Comparison of ENCODE assay signal across 1 cellular context in the genomic region with DNA sequence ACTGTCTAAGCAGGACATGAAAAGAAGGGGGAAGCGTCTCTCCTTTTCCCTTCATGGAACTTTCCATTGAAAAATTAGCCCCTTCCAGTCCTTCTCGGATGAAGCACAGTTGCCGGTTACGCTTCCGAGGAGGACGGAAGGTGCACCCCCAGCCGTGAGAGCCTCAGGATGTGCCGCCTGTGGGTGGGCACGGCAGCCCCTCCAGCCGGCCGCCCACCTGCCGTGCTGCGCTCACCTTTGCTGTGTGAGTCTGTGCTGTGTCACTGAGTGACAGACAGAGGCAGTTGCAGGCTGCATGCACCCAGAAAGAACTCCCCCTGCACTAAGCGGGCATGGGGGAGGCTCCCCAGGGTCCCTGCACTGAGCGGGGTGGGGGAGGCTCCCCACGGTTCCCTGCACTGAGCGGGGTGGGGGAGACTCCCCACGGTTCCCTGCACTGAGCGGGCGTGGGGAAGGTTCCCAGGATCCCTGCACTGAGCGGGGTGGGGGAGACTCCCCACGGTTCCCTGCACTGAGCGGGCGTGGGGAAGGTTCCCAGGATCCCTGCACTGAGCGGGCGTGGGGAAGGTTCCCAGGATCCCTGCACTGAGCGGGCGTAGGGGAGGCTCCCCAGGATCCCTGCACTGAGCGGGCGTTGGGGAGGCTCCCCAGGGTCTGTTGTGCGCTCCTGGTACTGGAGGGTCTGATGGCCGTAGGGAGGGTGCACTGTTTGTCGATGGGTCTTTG.
A peak's percentile ranks its signal among the peaks of the same experiment; 100 is the strongest.
TF ChIP-seq lines count a peak whose summit lies in the region.

No MANE protein-coding gene starts in this region.

TF ChIP-seq in WTC11, 78 proteins besides CTCF, POLR2A, EP300 and RAD21 (continued from another document):
- TF ChIP-seq NR1H2 (CRISPR knock-in tag; IDR thresholded peaks at IDR 0.05) (no peak), ESRRA (CRISPR knock-in tag; IDR thresholded peaks at IDR 0.05; ENCODE audit: borderline replicate concordance) (0 out of 2 replicates have a peak, but pooled peaks have one; percentile 11)
